Comparison of ENCODE assay signal across 19 cellular contexts in the genomic region with DNA sequence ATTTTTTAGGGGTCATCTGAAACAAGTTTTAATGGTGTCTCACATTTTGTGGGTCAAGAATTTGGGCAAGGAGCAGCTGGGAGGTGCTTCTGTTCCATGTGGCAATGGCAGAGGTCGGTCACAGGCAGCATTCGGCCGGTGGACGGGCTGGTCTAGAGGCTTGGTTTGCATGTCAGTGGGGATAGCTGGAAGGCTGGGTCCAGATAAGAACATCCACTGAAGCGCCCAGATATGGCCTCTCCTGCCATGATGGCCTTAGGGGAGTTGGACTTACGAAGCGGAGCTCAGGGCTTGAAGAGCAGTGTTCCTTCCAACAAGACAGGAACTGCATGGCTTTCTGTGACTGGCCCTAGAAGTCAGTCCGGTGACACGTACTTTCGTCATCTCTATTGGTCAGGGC. TPM values are rescaled to one million over a fixed set of nuclear protein-coding genes. Genes with fewer than 3 reads are reported as not detected.
A peak's percentile ranks its signal among the peaks of the same experiment; 100 is the strongest.
DNase-seq lines count a peak whose midpoint lies in the region; ATAC-seq and TF ChIP-seq lines count a peak whose summit lies in the region.
"Had no signal": no experiment of that assay in that cellular context is flagged by ENCODE, and none has a peak within 500 bp of the region (broad histone marks: within the 10 kb centered on the region; RNA-seq: fewer than 3 reads in every experiment).

No MANE protein-coding gene starts in this region.

- CTCF ChIA-PET in HEK293 (lab: Yijun Ruan, JAX): no interaction called here

- H3K27ac Mint-ChIP-seq in osteocyte (ENCODE audit: unreplicated experiment): peak overlapping the region; percentile 10
- no peak overlapping the region for H3K27ac Mint-ChIP-seq in type B pancreatic cell
- H3K27ac Mint-ChIP-seq: B cell; CD4-positive, alpha-beta T cell; CD8-positive, alpha-beta T cell had no signal

- H3K4me3 ChIP-seq in HEK293 (ENCODE audit: low read depth, low read length): no peak overlapping the region
- H3K4me3 ChIP-seq in esophagus squamous epithelium: no peak overlapping the region
- H3K4me3 ChIP-seq: A549; BLaER1 treated with 17β-estradiol and CSF1 and Interleukin-3, amounts not matched to agents 10 nM and 100 nM had no signal

- peaks cover 5% of the 10 kb centered on the region for H3K9me3 Mint-ChIP-seq in osteocyte (ENCODE audit: unreplicated experiment)
- H3K9me3 Mint-ChIP-seq in type B pancreatic cell: peaks cover 4% of the 10 kb centered on the region
- H3K9me3 Mint-ChIP-seq: CD8-positive, alpha-beta T cell had no signal

- WGBS in esophagus squamous epithelium, 2 donors: 93 to 100% methylated on average over 7 to 10 of the region's 10 CpGs

- H3K27ac ChIP-seq in HEK293 (ENCODE audit: extremely low read depth, low read depth, low read length): no peak overlapping the region
- H3K27ac ChIP-seq in esophagus squamous epithelium: no peak overlapping the region
- H3K27ac ChIP-seq: 22Rv1; A549; BLaER1 treated with 17β-estradiol and CSF1 and Interleukin-3, amounts not matched to agents 10 nM and 100 nM; C4-2B had no signal

- intact Hi-C loops in esophagus squamous epithelium (cut with DNase I): no loop called here

- H3K4me3 Mint-ChIP-seq in osteocyte (ENCODE audit: unreplicated experiment) (no peak overlapping the region), type B pancreatic cell (no peak overlapping the region)
- H3K4me3 Mint-ChIP-seq: B cell; CD4-positive, alpha-beta T cell; CD8-positive, alpha-beta T cell had no signal

- POLR2A ChIA-PET in HEK293 (lab: Yijun Ruan, JAX): no interaction called here

- H3K4me1 ChIP-seq in HEK293 (ENCODE audit: control insufficient read depth, insufficient read depth, low read length) (peaks cover 10% of the 10 kb centered on the region; the same call in 1 of the 2 replicates), esophagus squamous epithelium (no peaks in the 10 kb centered on the region)

- DNase-seq in activated CD8-positive, alpha-beta memory T cell treated with anti-CD3 and anti-CD28 coated beads for 24 hours: peak; percentile 46
- no peak for DNase-seq in activated CD8-positive, alpha-beta memory T cell treated with anti-CD3 and anti-CD28 coated beads, Interleukin-2, amount 50 U/mL, for 48 hours
- DNase-seq in osteocyte (ENCODE audit: extremely low spot score, unreplicated experiment) (no peak), type B pancreatic cell (ENCODE audit: extremely low spot score, unreplicated experiment) (peak; percentile 48), esophagus squamous epithelium (lab: John Stamatoyannopoulos, UW) (no peak)
- DNase-seq: AML-193; Caco-2; Calu3; CD4-positive, alpha-beta T cell; CD8-positive, alpha-beta T cell; DMS79 treated with DMSO at 0.1 percent for 48 hours; GF-D8 had no signal

- H3K4me1 Mint-ChIP-seq in osteocyte (ENCODE audit: unreplicated experiment) (peaks cover 21% of the 10 kb centered on the region), type B pancreatic cell (ENCODE audit: unreplicated experiment) (peaks cover 34% of the 10 kb centered on the region)

- H3K27me3 Mint-ChIP-seq in osteocyte (ENCODE audit: unreplicated experiment): no peaks in the 10 kb centered on the region
- no peaks in the 10 kb centered on the region for H3K27me3 Mint-ChIP-seq in type B pancreatic cell
- H3K27me3 Mint-ChIP-seq: B cell had no signal

- no peak for TF ChIP-seq POLR2A in esophagus squamous epithelium (IDR thresholded peaks at IDR 0.05)

- no peaks in the 10 kb centered on the region for H3K9me3 ChIP-seq in HEK293 (ENCODE audit: control insufficient read depth, insufficient read depth, low read depth, low read length)
- H3K9me3 ChIP-seq in esophagus squamous epithelium: peaks cover 0 to 5% (median 0%) of the 10 kb centered on the region in 3 donors
- H3K9me3 ChIP-seq: Caco-2 had no signal

- no peak for ATAC-seq in HG03521 (IDR thresholded peaks at IDR 0.05; ENCODE audit: unreplicated experiment)
- ATAC-seq: A549; CD8-positive, alpha-beta T cell had no signal

- H3K36me3 ChIP-seq in HEK293 (ENCODE audit: control insufficient read depth in 2 of 2, insufficient read depth in 1 of 2, low read length in 2 of 2) (peaks cover 0 to 13% of the 10 kb centered on the region in 2 experiments; a peak in 2 of 3 replicates), esophagus squamous epithelium (peaks cover 0 to 4% (median 0%) of the 10 kb centered on the region in 3 donors)

- no peaks in the 10 kb centered on the region for H3K27me3 ChIP-seq in esophagus squamous epithelium
- H3K27me3 ChIP-seq: BLaER1 treated with 17β-estradiol and CSF1 and Interleukin-3, amounts not matched to agents 10 nM and 100 nM had no signal

- TF ChIP-seq CTCF in HEK293 (tag by site-specific recombination; IDR thresholded peaks at IDR 0.05) (no peak), osteocyte (IDR thresholded peaks at IDR 0.05) (no peak), type B pancreatic cell (conservative IDR thresholded peaks at IDR 0.05) (no peak), esophagus squamous epithelium (IDR thresholded peaks at IDR 0.05) (no peak)

- H3K36me3 Mint-ChIP-seq in osteocyte (ENCODE audit: unreplicated experiment): peaks cover 67% of the 10 kb centered on the region
- peaks cover 55% of the 10 kb centered on the region for H3K36me3 Mint-ChIP-seq in type B pancreatic cell
- H3K36me3 Mint-ChIP-seq: CD8-positive, alpha-beta T cell had no signal

TF ChIP-seq in HEK293, 187 proteins besides CTCF, POLR2A, EP300 and RAD21:
- TF ChIP-seq ZNF596 (tag by site-specific recombination; IDR thresholded peaks at IDR 0.05): no peak
- peak; percentile 63; the same call in 1 of the 2 replicates for TF ChIP-seq ZNF677 (tag by site-specific recombination; IDR thresholded peaks at IDR 0.05)
TF ChIP-seq in HEK293: peak in this region for 1.

RNA-seq across cellular contexts. Expression of a gene that starts 30.3 kb away (rescaled TPM):
- total RNA-seq in osteocyte (110 and 113 TPM in 2 replicates), type B pancreatic cell (ENCODE audit: low replicate concordance) (17.9 and 35.3 TPM in 2 replicates), esophagus squamous epithelium (10 to 100 TPM in 1 of 4 donors, 1 to 10 TPM in 3; 2.2 to 11.1 (median 6.2) TPM)

Comparison
In these comparisons a context has a peak if more than half of its experiments do, and no peak if none do; other contexts are left out.
1. DNase-seq: peak in activated CD8-positive, alpha-beta memory T cell treated with anti-CD3 and anti-CD28 coated beads for 24 hours (single experiment) and type B pancreatic cell (single experiment); none in activated CD8-positive, alpha-beta memory T cell treated with anti-CD3 and anti-CD28 coated beads, Interleukin-2, amount 50 U/mL, for 48 hours (single experiment), osteocyte (single experiment) and esophagus squamous epithelium (single experiment).